Comparison of ENCODE assay signal across 8 cellular contexts in genomic region chr6:108558372-108559096, GRCh38. TPM values are rescaled to one million over a fixed set of nuclear protein-coding genes. Genes with fewer than 3 reads are reported as not detected.
DNase-seq lines count a peak whose midpoint lies in the region; ATAC-seq and TF ChIP-seq lines count a peak whose summit lies in the region.

No MANE protein-coding gene starts in this region.

- peak overlapping the region; percentile 100 for H3K27ac Mint-ChIP-seq in CD4-positive, alpha-beta T cell
- H3K27ac Mint-ChIP-seq in activated CD8-positive, alpha-beta memory T cell treated with anti-CD3 and anti-CD28 coated beads, Interleukin-2, amount 10 ng/mL, durations not matched to agents 7 days and 5 days, result peak overlapping the region; percentile 95
- H3K27ac Mint-ChIP-seq in effector memory CD8-positive, alpha-beta T cell, result peak overlapping the region; percentile 97 to 98
- H3K27ac Mint-ChIP-seq in memory B cell, result peak overlapping the region; percentile 99

- CTCF ChIA-PET in CD4-positive, alpha-beta T cell (lab: Charles Lee), result interaction anchor here (0.6 to 3.0 kb wide), 4 partner anchors 17 to 825 kb away, joined by 3 to 17 read pairs (median 5); partner anchors contain the start of gene SNX3
- CTCF ChIA-PET in activated CD8-positive, alpha-beta memory T cell treated with anti-CD3 and anti-CD28 coated beads, Interleukin-2, amount 10 ng/mL, durations not matched to agents 7 days and 5 days (lab: Charles Lee), result interaction anchor here (0.8 to 2.5 kb wide), 9 partner anchors 12 to 515 kb away, joined by 3 to 9 read pairs (median 5); no protein-coding TSS in a partner anchor

- H3K9me3 ChIP-seq in CD4-positive, alpha-beta T cell (ENCODE audit: control insufficient read depth, low read length), result no peaks in the 10 kb centered on the region

- H3K4me3 Mint-ChIP-seq in CD4-positive, alpha-beta T cell, result peak overlapping the region; percentile 99
- peak overlapping the region; percentile 91 for H3K4me3 Mint-ChIP-seq in activated CD8-positive, alpha-beta memory T cell treated with anti-CD3 and anti-CD28 coated beads, Interleukin-2, amount 10 ng/mL, durations not matched to agents 7 days and 5 days
- H3K4me3 Mint-ChIP-seq in effector memory CD8-positive, alpha-beta T cell, result peak overlapping the region; percentile 87 to 90
- H3K4me3 Mint-ChIP-seq in memory B cell, result peak overlapping the region; percentile 99

- ATAC-seq in CD4-positive, alpha-beta T cell (ENCODE audit: poor library complexity), result peak; percentile 67
- peak; percentile 63 for ATAC-seq in GM21367 (IDR thresholded peaks at IDR 0.05; ENCODE audit: unreplicated experiment)
- peak; percentile 76 for ATAC-seq in activated CD8-positive, alpha-beta memory T cell treated with anti-CD3 and anti-CD28 coated beads, Interleukin-2, amount 10 ng/mL, durations not matched to agents 7 days and 5 days
- ATAC-seq in effector memory CD8-positive, alpha-beta T cell (replicated peaks), result peak; percentile 63
- ATAC-seq in memory B cell (ENCODE audit: low read depth), result peak; percentile 66

- no peaks in the 10 kb centered on the region for H3K9me3 Mint-ChIP-seq in CD4-positive, alpha-beta T cell
- H3K9me3 Mint-ChIP-seq in activated CD8-positive, alpha-beta memory T cell treated with anti-CD3 and anti-CD28 coated beads, Interleukin-2, amount 10 ng/mL, durations not matched to agents 7 days and 5 days (ENCODE audit: low read depth), result no peaks in the 10 kb centered on the region
- no peaks in the 10 kb centered on the region for H3K9me3 Mint-ChIP-seq in effector memory CD8-positive, alpha-beta T cell
- H3K9me3 Mint-ChIP-seq in memory B cell, result peaks cover 2% of the 10 kb centered on the region

- H3K27me3 Mint-ChIP-seq in CD4-positive, alpha-beta T cell, result no peaks in the 10 kb centered on the region
- H3K27me3 Mint-ChIP-seq in activated CD8-positive, alpha-beta memory T cell treated with anti-CD3 and anti-CD28 coated beads, Interleukin-2, amount 10 ng/mL, durations not matched to agents 7 days and 5 days, result peaks cover 22% of the 10 kb centered on the region
- H3K27me3 Mint-ChIP-seq in effector memory CD8-positive, alpha-beta T cell, result no peaks in the 10 kb centered on the region
- peaks cover 1% of the 10 kb centered on the region for H3K27me3 Mint-ChIP-seq in memory B cell

- intact Hi-C loops in CD4-positive, alpha-beta T cell (cut with DNase I, micrococcal nuclease), result loop anchor here (2.0 to 5.0 kb wide), 8 partner anchors 34 to 884 kb away; partner anchors contain the start of genes CD164 (in 2 of the 2), CEP57L1 (in 2 of the 2), SESN1 (in 2 of the 2) and PPIL6 (in 1 of the 2)

- no peak for TF ChIP-seq CTCF in CD4-positive, alpha-beta T cell (IDR thresholded peaks at IDR 0.05)

- peak; percentile 93 to 99 (median 96) for DNase-seq in CD4-positive, alpha-beta T cell
- peak; percentile 96 for DNase-seq in HT1080 (ENCODE audit: low read depth)
- peak; percentile 96 to 97 for DNase-seq in NOMO-1 (lab: John Stamatoyannopoulos, UW; ENCODE audit: unreplicated experiment in 2 of 2)
- DNase-seq in activated CD8-positive, alpha-beta memory T cell treated with anti-CD3 and anti-CD28 coated beads, Interleukin-2, amount 10 ng/mL, durations not matched to agents 7 days and 5 days, result peak; percentile 98
- peak; percentile 95 to 96 (median 96) for DNase-seq in effector memory CD8-positive, alpha-beta T cell
- peak; percentile 94 for DNase-seq in memory B cell (ENCODE audit: low spot score in 2 of 2)
- DNase-seq in stimulated activated CD4-positive, alpha-beta T cell treated with anti-CD3 and anti-CD28 coated beads, TNF-alpha, amount 100 ng/mL, for 48 hours (ENCODE audit: low read depth in 3 of 3), result peak; percentile 89 to 93 (median 91)

- peaks cover 20% of the 10 kb centered on the region for H3K4me1 Mint-ChIP-seq in CD4-positive, alpha-beta T cell (ENCODE audit: low read depth)
- H3K4me1 Mint-ChIP-seq in activated CD8-positive, alpha-beta memory T cell treated with anti-CD3 and anti-CD28 coated beads, Interleukin-2, amount 10 ng/mL, durations not matched to agents 7 days and 5 days, result peaks cover 28% of the 10 kb centered on the region
- H3K4me1 Mint-ChIP-seq in effector memory CD8-positive, alpha-beta T cell (ENCODE audit: low read depth in 2 of 2), result peaks cover 18% of the 10 kb centered on the region in 2 donors
- peaks cover 17% of the 10 kb centered on the region for H3K4me1 Mint-ChIP-seq in memory B cell

- H3K27me3 ChIP-seq in CD4-positive, alpha-beta T cell (ENCODE audit: control insufficient read depth, insufficient read depth, low read length), result no peaks in the 10 kb centered on the region

- H3K36me3 Mint-ChIP-seq in CD4-positive, alpha-beta T cell (ENCODE audit: low read depth), result peaks cover 23% of the 10 kb centered on the region
- H3K36me3 Mint-ChIP-seq in activated CD8-positive, alpha-beta memory T cell treated with anti-CD3 and anti-CD28 coated beads, Interleukin-2, amount 10 ng/mL, durations not matched to agents 7 days and 5 days, result peaks cover 16% of the 10 kb centered on the region
- H3K36me3 Mint-ChIP-seq in effector memory CD8-positive, alpha-beta T cell (ENCODE audit: insufficient read depth), result peaks cover 46% of the 10 kb centered on the region
- peaks cover 7% of the 10 kb centered on the region for H3K36me3 Mint-ChIP-seq in memory B cell

- POLR2A ChIA-PET in CD4-positive, alpha-beta T cell (lab: Charles Lee), result interaction anchor here (0.6 to 5.5 kb wide), 40 partner anchors 9 to 1132 kb away, joined by 3 to 102 read pairs (median 6); partner anchors contain the start of genes AFG1L, AK9, ARMC2 and CD164

- H3K27ac ChIP-seq in CD4-positive, alpha-beta T cell (ENCODE audit: low read depth, low read length), result peak overlapping the region; percentile 99

RNA-seq across cellular contexts. Expression of gene FOXO3, which starts 2.2 kb away (rescaled TPM):
- total RNA-seq in CD4-positive, alpha-beta T cell, result 10 to 100 TPM; 24.3 to 25.3 TPM
- total RNA-seq in HT1080 (2014; rRNA removed; shearing (Covaris generic)), result 8.7 and 11.5 TPM in 2 replicates
- polyA plus RNA-seq in HT1080 (2015; cell fraction: cytosol; rRNA removed), result 8.3 and 10.8 TPM in 2 replicates
- 10.1 and 12.5 TPM in 2 replicates for polyA plus RNA-seq in HT1080 (2015; cell fraction: nucleus; rRNA removed)
- total RNA-seq in activated CD8-positive, alpha-beta memory T cell treated with anti-CD3 and anti-CD28 coated beads, Interleukin-2, amount 10 ng/mL, durations not matched to agents 7 days and 5 days, result 10 to 100 TPM; 13.4 to 14.7 TPM

Comparison
In these comparisons a context has a peak if more than half of its experiments do, and no peak if none do; other contexts are left out.
1. Peak in every context shown above with its lines: DNase-seq, ATAC-seq and H3K27ac ChIP-seq.